In the genomic region with DNA sequence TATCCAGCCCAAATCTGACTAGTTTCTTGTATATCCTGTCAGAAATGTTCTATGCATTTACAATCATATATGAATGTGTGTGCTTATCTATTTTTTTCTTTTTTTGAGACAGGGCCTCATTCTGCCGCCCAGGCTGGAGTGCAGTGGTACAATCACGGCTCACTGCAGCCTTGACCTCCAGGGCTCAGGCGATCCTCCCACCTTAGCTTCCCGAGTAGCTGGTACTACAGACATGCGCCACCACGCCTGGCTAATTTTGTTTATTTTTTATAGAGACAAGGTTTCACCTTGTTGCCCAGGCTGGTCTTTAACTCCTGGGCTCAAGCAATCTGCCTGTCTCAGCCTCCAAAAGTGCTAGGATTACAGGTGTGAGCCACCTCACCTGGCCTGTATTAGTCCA, we compare ENCODE assay signal across 20 cellular contexts. TPM values are rescaled to one million over a fixed set of nuclear protein-coding genes. Genes with fewer than 3 reads are reported as not detected.
DNase-seq lines count a peak whose midpoint lies in the region; ATAC-seq, FAIRE-seq and TF ChIP-seq lines count a peak whose summit lies in the region.
"Had no signal": no experiment of that assay in that cellular context is flagged by ENCODE, and none has a peak within 500 bp of the region (broad histone marks: within the 10 kb centered on the region; RNA-seq: fewer than 3 reads in every experiment).

No MANE protein-coding gene starts in this region.

- no peak overlapping the region for H3K9ac ChIP-seq in GM23248

- H3K36me3 ChIP-seq in DOHH2 (ENCODE audit: control insufficient read depth, low read length): no peaks in the 10 kb centered on the region
- no peaks in the 10 kb centered on the region for H3K36me3 ChIP-seq in GM23248 (ENCODE audit: low read depth)
- H3K36me3 ChIP-seq: SJSA1 had no signal

- ATAC-seq in activated T-helper 17 cell treated with anti-CD3 and anti-CD28 coated beads, Interleukin-2, amount 50 U/mL, for 72 hours (replicated peaks): no peak
- ATAC-seq in stimulated activated effector memory CD8-positive, alpha-beta T cell treated with anti-CD3 and anti-CD28 coated beads, Interleukin-12 subunit alpha, Interleukin-12 subunit beta, amount 100 ng/mL, for 72 hours: no peak

- no peak overlapping the region for H2AFZ ChIP-seq in GM23248
- H2AFZ ChIP-seq: PC-9 had no signal

- H3F3A ChIP-seq in DOHH2 (ENCODE audit: control insufficient read depth, insufficient read depth) (peaks cover 10% of the 10 kb centered on the region), GM23248 (ENCODE audit: insufficient read depth) (peaks cover 8% of the 10 kb centered on the region; the same call in 1 of the 2 replicates)

- H3K9me3 ChIP-seq in DOHH2 (ENCODE audit: control insufficient read depth, insufficient read depth, low read length) (no peaks in the 10 kb centered on the region; the same call in 1 of the 2 replicates), GM23248 (ENCODE audit: low read depth) (no peaks in the 10 kb centered on the region)
- H3K9me3 ChIP-seq: SJSA1 had no signal

- DNase-seq in activated effector memory CD4-positive, alpha-beta T cell treated with anti-CD3 and anti-CD28 coated beads, Interleukin-2, amount 50 U/mL, for 16 hours: peak; percentile 17
- DNase-seq in activated effector memory CD4-positive, alpha-beta T cell treated with Interleukin-2 at 50 U/mL for 16 hours: no peak
- DNase-seq in stimulated activated effector memory CD8-positive, alpha-beta T cell treated with anti-CD3 and anti-CD28 coated beads, Interleukin-12 subunit alpha, Interleukin-12 subunit beta, amount 100 ng/mL, for 72 hours (ENCODE audit: low spot score in 2 of 2): no peak
- no peak for DNase-seq in GM12891 (ENCODE audit: insufficient read length, low spot score)
- DNase-seq in DMS114 treated with DMSO at 0.1 percent for 48 hours (lab: John Stamatoyannopoulos, UW; ENCODE audit: unreplicated experiment): no peak
- no peak for DNase-seq in GM23248
- DNase-seq: AML-193; CD4-positive, alpha-beta memory T cell; DMS79 treated with DMSO at 0.1 percent for 48 hours; HCEC 1CT; MV-4-11; NCI-H1417 treated with DMSO at 0.1 percent for 48 hours; NCI-H2029; NCI-H2171; NCI-H446 treated with DMSO at 0.1 percent for 48 hours; PC-9 had no signal

- peaks cover 37% of the 10 kb centered on the region for H3K4me1 Mint-ChIP-seq in activated T-helper 17 cell treated with anti-CD3 and anti-CD28 coated beads, Interleukin-2, amount 50 U/mL, for 72 hours
- H3K4me1 Mint-ChIP-seq in stimulated activated effector memory CD8-positive, alpha-beta T cell treated with anti-CD3 and anti-CD28 coated beads, Interleukin-12 subunit alpha, Interleukin-12 subunit beta, amount 100 ng/mL, for 72 hours: peaks cover 58% of the 10 kb centered on the region

- H3K4me2 ChIP-seq in DOHH2 (ENCODE audit: low read length): peak overlapping the region; percentile 45
- no peak overlapping the region for H3K4me2 ChIP-seq in GM23248 (ENCODE audit: unreplicated experiment)
- H3K4me2 ChIP-seq: PC-9 had no signal

- FAIRE-seq in GM12891 (lab: Jason Lieb, UNC): no peak

- H4K20me1 ChIP-seq in DOHH2 (ENCODE audit: control insufficient read depth, insufficient read depth, low read depth, low read length) (no peaks in the 10 kb centered on the region), GM23248 (ENCODE audit: insufficient read depth) (no peaks in the 10 kb centered on the region)

- peak overlapping the region; percentile 20 for H3K27ac Mint-ChIP-seq in activated T-helper 17 cell treated with anti-CD3 and anti-CD28 coated beads, Interleukin-2, amount 50 U/mL, for 72 hours
- peak overlapping the region; percentile 0 for H3K27ac Mint-ChIP-seq in stimulated activated effector memory CD8-positive, alpha-beta T cell treated with anti-CD3 and anti-CD28 coated beads, Interleukin-12 subunit alpha, Interleukin-12 subunit beta, amount 100 ng/mL, for 72 hours

- in situ Hi-C loops in GM23248 (cut with MboI): no loop called here

- no peak overlapping the region for H3K4me3 ChIP-seq in DOHH2 (ENCODE audit: low read length)
- H3K4me3 ChIP-seq in GM23248: no peak overlapping the region
- H3K4me3 ChIP-seq: PC-9, SJSA1 had no signal

- no peaks in the 10 kb centered on the region for H3K9me3 Mint-ChIP-seq in activated T-helper 17 cell treated with anti-CD3 and anti-CD28 coated beads, Interleukin-2, amount 50 U/mL, for 72 hours
- H3K9me3 Mint-ChIP-seq in stimulated activated effector memory CD8-positive, alpha-beta T cell treated with anti-CD3 and anti-CD28 coated beads, Interleukin-12 subunit alpha, Interleukin-12 subunit beta, amount 100 ng/mL, for 72 hours: no peaks in the 10 kb centered on the region
- H3K9me3 Mint-ChIP-seq: CD4-positive, alpha-beta memory T cell had no signal

- TF ChIP-seq POLR2A in GM12891 (IDR thresholded peaks at IDR 0.05; ENCODE audit: low read depth, low read length): no peak

- WGBS in GM23248 (ENCODE audit: low coverage in 1 of 2, low lambda C conversion rate in 2 of 2, missing lambda C conversion rate in 2 of 2), 2 experiments: 97 to 99% methylated on average over 6 of the region's 6 CpGs

- H3K9me2 ChIP-seq in DOHH2 (replicated peaks; ENCODE audit: control insufficient read depth, low read length): no peaks in the 10 kb centered on the region
- no peaks in the 10 kb centered on the region for H3K9me2 ChIP-seq in GM23248 (ENCODE audit: insufficient read depth)

- H3K4me3 Mint-ChIP-seq in activated T-helper 17 cell treated with anti-CD3 and anti-CD28 coated beads, Interleukin-2, amount 50 U/mL, for 72 hours: peak overlapping the region; percentile 38
- peak overlapping the region; percentile 0 for H3K4me3 Mint-ChIP-seq in stimulated activated effector memory CD8-positive, alpha-beta T cell treated with anti-CD3 and anti-CD28 coated beads, Interleukin-12 subunit alpha, Interleukin-12 subunit beta, amount 100 ng/mL, for 72 hours
- H3K4me3 Mint-ChIP-seq: CD4-positive, alpha-beta memory T cell had no signal

- H3K79me2 ChIP-seq in DOHH2 (ENCODE audit: control insufficient read depth, low read length) (no peaks in the 10 kb centered on the region), GM23248 (ENCODE audit: insufficient read depth) (no peaks in the 10 kb centered on the region)

- 0 out of 2 replicates have a peak overlapping the region, but pooled peaks have one; percentile 22 for H3K27ac ChIP-seq in DOHH2 (ENCODE audit: low read depth, low read length)
- no peak overlapping the region for H3K27ac ChIP-seq in GM23248
- H3K27ac ChIP-seq: PC-9, SJSA1 had no signal

- no peaks in the 10 kb centered on the region for H3K27me3 Mint-ChIP-seq in activated T-helper 17 cell treated with anti-CD3 and anti-CD28 coated beads, Interleukin-2, amount 50 U/mL, for 72 hours
- H3K27me3 Mint-ChIP-seq: CD4-positive, alpha-beta memory T cell had no signal

- H3K27me3 ChIP-seq in DOHH2 (ENCODE audit: control insufficient read depth, low read length) (no peaks in the 10 kb centered on the region), GM23248 (replicated peaks; ENCODE audit: insufficient read depth) (no peaks in the 10 kb centered on the region)
- H3K27me3 ChIP-seq: SJSA1 had no signal

- peaks cover 51% of the 10 kb centered on the region for H3K4me1 ChIP-seq in DOHH2 (ENCODE audit: control insufficient read depth, low read length)
- no peaks in the 10 kb centered on the region; the same call in 1 of the 2 replicates for H3K4me1 ChIP-seq in GM23248 (ENCODE audit: insufficient read depth)
- H3K4me1 ChIP-seq: SJSA1 had no signal

- TF ChIP-seq CTCF in DOHH2 (IDR thresholded peaks at IDR 0.05; ENCODE audit: low read depth, low read length, poor library complexity, severe bottlenecking): no peak

- no peaks in the 10 kb centered on the region for H3K36me3 Mint-ChIP-seq in activated T-helper 17 cell treated with anti-CD3 and anti-CD28 coated beads, Interleukin-2, amount 50 U/mL, for 72 hours (ENCODE audit: low read depth)
- H3K36me3 Mint-ChIP-seq in stimulated activated effector memory CD8-positive, alpha-beta T cell treated with anti-CD3 and anti-CD28 coated beads, Interleukin-12 subunit alpha, Interleukin-12 subunit beta, amount 100 ng/mL, for 72 hours: no peaks in the 10 kb centered on the region
- H3K36me3 Mint-ChIP-seq: CD4-positive, alpha-beta memory T cell had no signal

TF ChIP-seq in GM12891, 5 proteins besides CTCF, POLR2A, EP300 and RAD21:
- TF ChIP-seq PAX5 (IDR thresholded peaks at IDR 0.05; ENCODE audit: insufficient read depth, low read length, severe bottlenecking): no peak
- TF ChIP-seq POLR2AphosphoS5 (IDR thresholded peaks at IDR 0.05; ENCODE audit: low read depth, low read length): no peak
- no peak for TF ChIP-seq POU2F2 (IDR thresholded peaks at IDR 0.05; ENCODE audit: low read depth, low read length)
- TF ChIP-seq SPI1 (IDR thresholded peaks at IDR 0.05; ENCODE audit: low read depth, low read length): no peak
- TF ChIP-seq TAF1 (IDR thresholded peaks at IDR 0.05; ENCODE audit: low read depth, low read length): no peak

RNA-seq across cellular contexts. Expression of a gene that starts 3.0 kb away (rescaled TPM):
- under 1 TPM; 0.11 to 0.32 TPM for total RNA-seq in activated T-helper 17 cell treated with anti-CD3 and anti-CD28 coated beads, Interleukin-2, amount 50 U/mL, for 72 hours
- 0.10 TPM for polyA plus RNA-seq in GM12891 (2012; ENCODE audit: low read depth, missing spikeins)
- total RNA-seq in GM23248 (2014; rRNA removed; shearing (Covaris generic)): not detected in 2 replicates
- not detected in 2 replicates for polyA plus RNA-seq in GM23248 (2016; fragmentation: Nextera tagmentation; extraction: Ambion mirVana)
- total RNA-seq: CD4-positive, alpha-beta memory T cell; HT1080; PC-9; SJSA1 had no signal
- polyA plus RNA-seq: CD4-positive, alpha-beta memory T cell had no signal

RNA-seq across cellular contexts. Expression of a gene that starts 16.1 kb away (rescaled TPM):
- total RNA-seq in activated T-helper 17 cell treated with anti-CD3 and anti-CD28 coated beads, Interleukin-2, amount 50 U/mL, for 72 hours: 100 to 1,000 TPM; 149 to 164 TPM
- 206 TPM for polyA plus RNA-seq in GM12891 (2012; ENCODE audit: low read depth, missing spikeins)
- total RNA-seq in GM23248 (2014; rRNA removed; shearing (Covaris generic)): 469 and 549 TPM in 2 replicates
- polyA plus RNA-seq in GM23248 (2016; fragmentation: Nextera tagmentation; extraction: Ambion mirVana): 813 and 856 TPM in 2 replicates
